Comparison of ENCODE assay signal across 19 cellular contexts in genomic region chr9:110440796-110441195, GRCh38.
DNase-seq lines count a peak whose midpoint lies in the region; FAIRE-seq and TF ChIP-seq lines count a peak whose summit lies in the region.
"Had no signal": no experiment of that assay in that cellular context is flagged by ENCODE, and none has a peak within 500 bp of the region (broad histone marks: within the 10 kb centered on the region; RNA-seq: fewer than 3 reads in every experiment).

No MANE protein-coding gene starts in this region.

- no peaks in the 10 kb centered on the region for H3K79me2 ChIP-seq in ACC112 (ENCODE audit: control insufficient read depth, insufficient read depth, low read length, unreplicated experiment)

- no peaks in the 10 kb centered on the region for H3K4me1 Mint-ChIP-seq in activated naive CD4-positive, alpha-beta T cell treated with anti-CD3 and anti-CD28 coated beads for 36 hours (ENCODE audit: low read depth)
- H3K4me1 Mint-ChIP-seq: CD4-positive, alpha-beta memory T cell; H9 had no signal

- H3K4me1 ChIP-seq in ACC112 (ENCODE audit: control insufficient read depth, insufficient read depth, low read length, unreplicated experiment) (peaks cover 44% of the 10 kb centered on the region), skeletal muscle satellite cell (ENCODE audit: control insufficient read depth, insufficient read depth, low read length) (peaks cover 32% of the 10 kb centered on the region)

- DNase-seq in GM03348 (ENCODE audit: low spot score) = peak; percentile 33
- no peak for DNase-seq in dorsolateral prefrontal cortex
- DNase-seq in activated naive CD4-positive, alpha-beta T cell treated with anti-CD3 and anti-CD28 coated beads for 36 hours = no peak
- no peak for DNase-seq in HT-29 (ENCODE audit: low spot score)
- no peak for DNase-seq in H54 (ENCODE audit: insufficient read length, low spot score)
- DNase-seq: 8988T; CD4-positive, alpha-beta memory T cell; COR-L47; GF-D8; H9; KG1; MM.1S; NCI-H2029 treated with DMSO at 0.1 percent for 48 hours; NCI-H526 treated with DMSO at 0.1 percent for 48 hours; PC-9; SJCRH30 had no signal

- no peak for TF ChIP-seq POLR2A in H54 (IDR thresholded peaks at IDR 0.05; ENCODE audit: low read depth, low read length)

- CTCF ChIA-PET in activated naive CD4-positive, alpha-beta T cell treated with anti-CD3 and anti-CD28 coated beads for 36 hours (lab: Charles Lee) = no interaction called here

- H2AFZ ChIP-seq in ACC112 (ENCODE audit: low read length, unreplicated experiment) = no peak overlapping the region
- H2AFZ ChIP-seq: PC-9 had no signal

- H3K4me2 ChIP-seq in skeletal muscle satellite cell (ENCODE audit: low read length) = peak overlapping the region; percentile 51
- H3K4me2 ChIP-seq: PC-9 had no signal

- H3K27ac ChIP-seq in ACC112 (ENCODE audit: low read depth, low read length) (peak overlapping the region; percentile 49), dorsolateral prefrontal cortex (peak overlapping the region in 43 of 59 donors; percentile 1 to 82 (median 51))
- H3K27ac ChIP-seq: PC-9, SJCRH30 had no signal

- peak overlapping the region; percentile 20 for H3K9ac ChIP-seq in skeletal muscle satellite cell (ENCODE audit: low read depth, low read length)

- H3K4me3 Mint-ChIP-seq in activated naive CD4-positive, alpha-beta T cell treated with anti-CD3 and anti-CD28 coated beads for 36 hours = no peak overlapping the region
- H3K4me3 Mint-ChIP-seq: CD4-positive, alpha-beta memory T cell; H9 had no signal

- peak overlapping the region; percentile 1; the same call in 1 of the 2 replicates for H3K4me3 ChIP-seq in ACC112 (ENCODE audit: low read depth, low read length)
- H3K4me3 ChIP-seq in dorsolateral prefrontal cortex = no peak overlapping the region
- H3K4me3 ChIP-seq in skeletal muscle satellite cell (ENCODE audit: low read length) = peak overlapping the region; percentile 1
- H3K4me3 ChIP-seq: PC-9, SJCRH30 had no signal

- intact Hi-C loops in dorsolateral prefrontal cortex (cut with DNase I) = no loop called here
- intact Hi-C loops in activated naive CD4-positive, alpha-beta T cell treated with anti-CD3 and anti-CD28 coated beads for 36 hours (cut with micrococcal nuclease) = no loop called here

- no peak for FAIRE-seq in H54 (lab: Jason Lieb, UNC)
- FAIRE-seq: GM12892 had no signal

- H3K27me3 Mint-ChIP-seq in activated naive CD4-positive, alpha-beta T cell treated with anti-CD3 and anti-CD28 coated beads for 36 hours (ENCODE audit: low read depth) = peaks cover 1% of the 10 kb centered on the region

- no peaks in the 10 kb centered on the region for H3K9me3 ChIP-seq in skeletal muscle satellite cell (replicated peaks; ENCODE audit: low read length)

- no peaks in the 10 kb centered on the region for H3K36me3 Mint-ChIP-seq in activated naive CD4-positive, alpha-beta T cell treated with anti-CD3 and anti-CD28 coated beads for 36 hours (ENCODE audit: low read depth)
- H3K36me3 Mint-ChIP-seq: CD4-positive, alpha-beta memory T cell had no signal

- TF ChIP-seq CTCF in dorsolateral prefrontal cortex (IDR thresholded peaks at IDR 0.05 in 54 of 56, conservative IDR thresholded peaks at IDR 0.05 in 2 of 56; ENCODE audit: low read depth in 1 of 56, partially characterized antibody in 56 of 56) = no peak

- H3K27me3 ChIP-seq in ACC112 (ENCODE audit: insufficient read depth, low read length) (no peaks in the 10 kb centered on the region), dorsolateral prefrontal cortex (no peaks in the 10 kb centered on the region), skeletal muscle satellite cell (ENCODE audit: control insufficient read depth, insufficient read depth, low read length) (no peaks in the 10 kb centered on the region)
- H3K27me3 ChIP-seq: SJCRH30 had no signal

- H3K36me3 ChIP-seq in ACC112 (ENCODE audit: insufficient read depth, low read length) (peaks cover 14% of the 10 kb centered on the region), skeletal muscle satellite cell (ENCODE audit: insufficient read depth, low read length) (no peaks in the 10 kb centered on the region)
- H3K36me3 ChIP-seq: SJCRH30 had no signal

- no peak overlapping the region for H3K27ac Mint-ChIP-seq in activated naive CD4-positive, alpha-beta T cell treated with anti-CD3 and anti-CD28 coated beads for 36 hours
- H3K27ac Mint-ChIP-seq: CD4-positive, alpha-beta memory T cell; H9 had no signal

- H3K9me3 Mint-ChIP-seq in activated naive CD4-positive, alpha-beta T cell treated with anti-CD3 and anti-CD28 coated beads for 36 hours = peaks cover 1% of the 10 kb centered on the region
- H3K9me3 Mint-ChIP-seq: H9 had no signal

Comparison
In these comparisons a context has a peak if more than half of its experiments do, and no peak if none do; other contexts are left out.
1. H3K4me3 ChIP-seq: peak in ACC112 (single experiment) and skeletal muscle satellite cell (single experiment); none in dorsolateral prefrontal cortex (0 of 59).